In genomic region chr13:114115191-114115671, GRCh38 we compare ENCODE assay signal across 8 cellular contexts. TPM values are rescaled to one million over a fixed set of nuclear protein-coding genes. Genes with fewer than 3 reads are reported as not detected.
DNase-seq lines count a peak whose midpoint lies in the region; ATAC-seq and TF ChIP-seq lines count a peak whose summit lies in the region.

No MANE protein-coding gene starts in this region.

- H2AFZ ChIP-seq in DND-41 (ENCODE audit: low read depth, low read length): no peak overlapping the region

- H3K4me1 Mint-ChIP-seq in stimulated activated memory B cell treated with anti-CD40 and anti-IgM and Interleukin-4, amounts not matched to agents 10 μg/mL and 1 μg/mL and 100 μg/mL, for 72 hours: peaks cover 49% of the 10 kb centered on the region

- no peaks in the 10 kb centered on the region for H3K27me3 ChIP-seq in DND-41 (ENCODE audit: insufficient read depth, low read length, poor library complexity)
- no peaks in the 10 kb centered on the region for H3K27me3 ChIP-seq in right cardiac atrium (ENCODE audit: control insufficient read depth, insufficient read depth)

- H3K9me3 ChIP-seq in DND-41 (ENCODE audit: insufficient read depth, low read length, severe bottlenecking): no peaks in the 10 kb centered on the region
- no peaks in the 10 kb centered on the region for H3K9me3 ChIP-seq in right cardiac atrium (ENCODE audit: control insufficient read depth, low read length)

- H3K4me3 ChIP-seq in DND-41 (ENCODE audit: low read depth in 1 of 2, low read length in 2 of 2) (no peak overlapping the region), right cardiac atrium (ENCODE audit: low read length) (no peak overlapping the region)

- H3K36me3 Mint-ChIP-seq in stimulated activated memory B cell treated with anti-CD40 and anti-IgM and Interleukin-4, amounts not matched to agents 10 μg/mL and 1 μg/mL and 100 μg/mL, for 72 hours: peaks cover 9% of the 10 kb centered on the region

- 61% methylated on average over 25 of the region's 25 CpGs for WGBS in right cardiac atrium

- DNase-seq in DND-41 (no peak), HK-2 (ENCODE audit: unreplicated experiment) (peak; percentile 70), right cardiac atrium (peak; percentile 51 to 79 (median 75)), NCI-H748 treated with DMSO at 0.1 percent for 48 hours (lab: John Stamatoyannopoulos, UW) (no peak), NCI-H1694 treated with DMSO at 0.1 percent for 48 hours (lab: John Stamatoyannopoulos, UW) (no peak)
- DNase-seq in activated T-cell treated with anti-CD3 and anti-CD28 coated beads, Interleukin-2, amount 50 U/mL, for 48 hours: peak; percentile 56 to 65

- no peaks in the 10 kb centered on the region for H3K9me3 Mint-ChIP-seq in stimulated activated memory B cell treated with anti-CD40 and anti-IgM and Interleukin-4, amounts not matched to agents 10 μg/mL and 1 μg/mL and 100 μg/mL, for 72 hours

- H3K4me1 ChIP-seq in DND-41 (ENCODE audit: insufficient read depth, low read length) (peaks cover 56% of the 10 kb centered on the region), right cardiac atrium (ENCODE audit: control insufficient read depth, insufficient read depth, low read length) (no peaks in the 10 kb centered on the region)

- ATAC-seq in DND-41 (ENCODE audit: insufficient read depth, low read depth): no peak
- peak; percentile 47 to 55 for ATAC-seq in right cardiac atrium
- peak; percentile 55 for ATAC-seq in stimulated activated memory B cell treated with anti-CD40 and anti-IgM and Interleukin-4, amounts not matched to agents 10 μg/mL and 1 μg/mL and 100 μg/mL, for 72 hours
- no peak for ATAC-seq in HG02852 (IDR thresholded peaks at IDR 0.05; ENCODE audit: unreplicated experiment)

- H3K4me3 Mint-ChIP-seq in stimulated activated memory B cell treated with anti-CD40 and anti-IgM and Interleukin-4, amounts not matched to agents 10 μg/mL and 1 μg/mL and 100 μg/mL, for 72 hours: peak overlapping the region; percentile 13

- no peak overlapping the region for H3K4me2 ChIP-seq in DND-41 (ENCODE audit: insufficient read depth, low read length)

- H3K27ac ChIP-seq in DND-41 (ENCODE audit: low read length) (peak overlapping the region; percentile 57), right cardiac atrium (ENCODE audit: low read length) (no peak overlapping the region)

- peaks cover 49% of the 10 kb centered on the region for H4K20me1 ChIP-seq in DND-41 (ENCODE audit: insufficient read depth, low read length)

- TF ChIP-seq CTCF in DND-41 (IDR thresholded peaks at IDR 0.05; ENCODE audit: borderline replicate concordance, extremely low read depth, low read length, poor library complexity, severe bottlenecking): no peak

- intact Hi-C loops in right cardiac atrium (cut with DNase I): no loop called here

- peaks cover 22% of the 10 kb centered on the region for H3K36me3 ChIP-seq in DND-41 (ENCODE audit: insufficient read depth, low read length)

- peaks cover 76% of the 10 kb centered on the region for H3K79me2 ChIP-seq in DND-41 (ENCODE audit: insufficient read depth, low read length)

- no peak overlapping the region for H3K9ac ChIP-seq in DND-41 (ENCODE audit: low read depth, low read length)

- H3K27ac Mint-ChIP-seq in stimulated activated memory B cell treated with anti-CD40 and anti-IgM and Interleukin-4, amounts not matched to agents 10 μg/mL and 1 μg/mL and 100 μg/mL, for 72 hours: peak overlapping the region; percentile 70

- no peaks in the 10 kb centered on the region for H3K27me3 Mint-ChIP-seq in stimulated activated memory B cell treated with anti-CD40 and anti-IgM and Interleukin-4, amounts not matched to agents 10 μg/mL and 1 μg/mL and 100 μg/mL, for 72 hours

RNA-seq across cellular contexts. Expression of gene RASA3, which starts 17.2 kb away (rescaled TPM):
- 10 to 100 TPM in 3 of 4 donors, 1 to 10 TPM in 1; 9.4 to 15.5 (median 11.8) TPM for total RNA-seq in right cardiac atrium
- 7.4 TPM for polyA plus RNA-seq in right cardiac atrium

Comparison
In these comparisons a context has a peak if more than half of its experiments do, and no peak if none do; other contexts are left out.
1. ATAC-seq: peak in right cardiac atrium (2 of 2) and stimulated activated memory B cell treated with anti-CD40 and anti-IgM and Interleukin-4, amounts not matched to agents 10 μg/mL and 1 μg/mL and 100 μg/mL, for 72 hours (single experiment); none in DND-41 (single experiment) and HG02852 (single experiment).
2. DNase-seq: peak in HK-2 (single experiment), activated T-cell treated with anti-CD3 and anti-CD28 coated beads, Interleukin-2, amount 50 U/mL, for 48 hours (2 of 2) and right cardiac atrium (3 of 3); none in DND-41 (single experiment), NCI-H748 treated with DMSO at 0.1 percent for 48 hours (single experiment) and NCI-H1694 treated with DMSO at 0.1 percent for 48 hours (single experiment).